ENCODE assay signal across 8 cellular contexts in the genomic region with DNA sequence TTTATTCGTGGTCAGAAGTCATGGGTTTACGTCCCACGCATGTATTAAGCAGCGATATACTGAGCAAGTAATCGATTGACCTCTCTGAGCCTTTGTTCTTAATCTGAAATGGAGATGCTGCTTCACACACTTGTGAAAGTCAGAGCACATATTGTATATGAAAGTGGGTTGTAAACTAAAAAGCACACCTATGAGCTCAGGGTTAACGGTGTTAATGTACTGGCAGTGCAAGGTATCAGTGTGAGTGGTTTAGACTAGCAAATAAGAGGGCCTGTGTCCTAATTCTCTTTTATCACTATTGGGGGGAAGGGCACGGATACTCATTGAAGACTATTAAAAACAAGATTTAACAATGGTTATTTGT. TPM values are rescaled to one million over a fixed set of nuclear protein-coding genes. Genes with fewer than 3 reads are reported as not detected.
DNase-seq lines count a peak whose midpoint lies in the region; ATAC-seq, FAIRE-seq and TF ChIP-seq lines count a peak whose summit lies in the region.

No MANE protein-coding gene starts in this region.

- H3K4me1 ChIP-seq in SJSA1 (replicated peaks): peaks cover 8% of the 10 kb centered on the region
- peaks cover 16% of the 10 kb centered on the region for H3K4me1 ChIP-seq in foreskin keratinocyte

- TF ChIP-seq POLR2A in GM12892 (IDR thresholded peaks at IDR 0.05; ENCODE audit: low read depth, low read length): no peak

- no peaks in the 10 kb centered on the region for H3K27me3 ChIP-seq in SJSA1 (replicated peaks)
- no peaks in the 10 kb centered on the region for H3K27me3 ChIP-seq in foreskin keratinocyte

- H3K4me3 ChIP-seq in SJSA1 (peak overlapping the region; percentile 74), skeletal muscle cell (ENCODE audit: low read depth, low read length) (peak overlapping the region; percentile 95)

- no peak for FAIRE-seq in GM12892 (lab: Jason Lieb, UNC)

- H3K27ac ChIP-seq in SJSA1 (peak overlapping the region; percentile 86), foreskin keratinocyte (peak overlapping the region; percentile 90)

- no peaks in the 10 kb centered on the region for H3K9me3 ChIP-seq in SJSA1 (replicated peaks)

- peaks cover 41% of the 10 kb centered on the region for H3K36me3 ChIP-seq in SJSA1

- ATAC-seq in HG02678 (IDR thresholded peaks at IDR 0.05; ENCODE audit: unreplicated experiment) (peak; percentile 12), foreskin keratinocyte (no peak)

- DNase-seq in NCI-H2171 treated with DMSO at 0.1 percent for 48 hours (lab: John Stamatoyannopoulos, UW) (peak; percentile 33), NCI-H2171 (lab: John Stamatoyannopoulos, UW) (no peak), SJSA1 (ENCODE audit: low read depth in 1 of 2, low spot score in 2 of 2) (no peak), foreskin keratinocyte (no peak), skeletal muscle cell (ENCODE audit: low read depth) (no peak), GM03348 (ENCODE audit: low spot score) (no peak), GM12892 (ENCODE audit: insufficient read length) (no peak)

- no peak for TF ChIP-seq CTCF in foreskin keratinocyte (conservative IDR thresholded peaks at IDR 0.05)

RNA-seq across cellular contexts. Expression of gene MRPL42, which starts 0.7 kb away (rescaled TPM):
- 110 and 132 TPM in 2 replicates for total RNA-seq in SJSA1 (2014; rRNA removed; shearing (Covaris generic))
- total RNA-seq in foreskin keratinocyte: 75.4 and 85.8 TPM in 2 replicates
- 55.5 and 58.3 TPM in 2 replicates for polyA plus RNA-seq in foreskin keratinocyte
- 91.6 TPM for polyA plus RNA-seq in GM12892 (2012; ENCODE audit: missing spikeins)

RNA-seq across cellular contexts. Expression of gene UBE2N, which starts 26.2 kb away (rescaled TPM):
- 103 and 123 TPM in 2 replicates for total RNA-seq in SJSA1 (2014; rRNA removed; shearing (Covaris generic))
- 154 and 167 TPM in 2 replicates for total RNA-seq in foreskin keratinocyte
- polyA plus RNA-seq in foreskin keratinocyte: 116 and 148 TPM in 2 replicates
- polyA plus RNA-seq in GM12892 (2012; ENCODE audit: missing spikeins): 273 TPM
